In genomic region chr3:168030488-168031054, GRCh38 we compare ENCODE assay signal across 22 cellular contexts.
DNase-seq lines count a peak whose midpoint lies in the region; ATAC-seq and TF ChIP-seq lines count a peak whose summit lies in the region.
"Had no signal": no experiment of that assay in that cellular context is flagged by ENCODE, and none has a peak within 500 bp of the region (broad histone marks: within the 10 kb centered on the region; RNA-seq: fewer than 3 reads in every experiment).

No MANE protein-coding gene starts in this region.

- peaks cover 8% of the 10 kb centered on the region for H3K79me1 ChIP-seq in mesenchymal stem cell (replicated peaks; ENCODE audit: low read length, poor library complexity, severe bottlenecking)

- H3K9me2 ChIP-seq in SK-N-SH, result no peaks in the 10 kb centered on the region

- H3K9me3 ChIP-seq in SK-N-SH (no peaks in the 10 kb centered on the region), right lobe of liver (no peaks in the 10 kb centered on the region), mesenchymal stem cell (ENCODE audit: control insufficient read depth, low read length) (no peaks in the 10 kb centered on the region)
- H3K9me3 ChIP-seq: esophagus muscularis mucosa, gastroesophageal sphincter, transverse colon had no signal

- TF ChIP-seq CTCF in SK-N-SH (IDR thresholded peaks at IDR 0.05) (no peak), right lobe of liver (IDR thresholded peaks at IDR 0.05) (no peak)

- H3K9ac ChIP-seq in SK-N-SH, result no peak overlapping the region
- no peak overlapping the region for H3K9ac ChIP-seq in mesenchymal stem cell (ENCODE audit: low read length)

- CTCF ChIA-PET in SK-N-SH (lab: Yijun Ruan, JAX), result interaction anchor here (1.2 to 4.7 kb wide), 4 partner anchors 10 to 135 kb away, joined by 3 to 24 read pairs (median 10); no protein-coding TSS in a partner anchor

- H3K18ac ChIP-seq in mesenchymal stem cell (ENCODE audit: low read depth in 1 of 2, low read length in 2 of 2), result no peak overlapping the region

- H3K27ac ChIP-seq in SK-N-SH (ENCODE audit: low read depth in 2 of 2, low read length in 1 of 2) (peak overlapping the region in 1 of 2 experiments; percentile 2; a peak in 1 of 4 replicates), right lobe of liver (no peak overlapping the region), mesenchymal stem cell (ENCODE audit: low read length, poor library complexity, severe bottlenecking) (no peak overlapping the region)
- H3K27ac ChIP-seq: esophagus muscularis mucosa, gastroesophageal sphincter, transverse colon had no signal

- H2AFZ ChIP-seq in SK-N-SH (ENCODE audit: low read depth) (no peak overlapping the region), mesenchymal stem cell (ENCODE audit: low read depth, low read length) (no peak overlapping the region)

- no peak overlapping the region for H2BK12ac ChIP-seq in mesenchymal stem cell (ENCODE audit: low read length in 2 of 2)

- no peak for ATAC-seq in right lobe of liver
- ATAC-seq: gastroesophageal sphincter; sciatic nerve; stimulated activated naive CD8-positive, alpha-beta T cell treated with anti-CD3 and anti-CD28 coated beads, Interleukin-15, amount 100 ng/mL, for 72 hours had no signal

- no peak overlapping the region for H2BK5ac ChIP-seq in mesenchymal stem cell (ENCODE audit: low read depth, low read length, poor library complexity, severe bottlenecking)

- no peak for TF ChIP-seq POLR2A in right lobe of liver (IDR thresholded peaks at IDR 0.05)

- H4K20me1 ChIP-seq in SK-N-SH (ENCODE audit: insufficient read depth), result no peaks in the 10 kb centered on the region; the same call in 1 of the 2 replicates

- no peak for TF ChIP-seq RAD21 in SK-N-SH (IDR thresholded peaks at IDR 0.05; ENCODE audit: low read length)

- H3K4me1 ChIP-seq in SK-N-SH (ENCODE audit: control insufficient read depth in 1 of 2, insufficient read depth in 2 of 2, low read depth in 1 of 2, low read length in 1 of 2), result peaks cover 0 to 15% of the 10 kb centered on the region in 2 experiments; a peak in 2 of 4 replicates
- no peaks in the 10 kb centered on the region for H3K4me1 ChIP-seq in right lobe of liver
- no peaks in the 10 kb centered on the region for H3K4me1 ChIP-seq in mesenchymal stem cell (ENCODE audit: control insufficient read depth, insufficient read depth, low read depth, low read length)

- no peak overlapping the region for H2BK120ac ChIP-seq in mesenchymal stem cell (ENCODE audit: low read depth, low read length)

- no peak overlapping the region for H2BK15ac ChIP-seq in mesenchymal stem cell (ENCODE audit: low read depth, poor library complexity, severe bottlenecking)

- no peak overlapping the region for H3K4ac ChIP-seq in mesenchymal stem cell (ENCODE audit: low read depth in 1 of 2, low read length in 2 of 2)

- H3F3A ChIP-seq in SK-N-SH (replicated peaks; ENCODE audit: insufficient read depth), result peaks cover 23% of the 10 kb centered on the region

- no peak overlapping the region for H4K91ac ChIP-seq in mesenchymal stem cell (ENCODE audit: low read length)

- H3K4me3 ChIP-seq in SK-N-SH (ENCODE audit: low read depth in 2 of 2, low read length in 1 of 2), result no peak overlapping the region
- H3K4me3 ChIP-seq in right lobe of liver, result no peak overlapping the region
- H3K4me3 ChIP-seq in mesenchymal stem cell (ENCODE audit: insufficient read depth in 1 of 2, low read depth in 1 of 2, low read length in 2 of 2), result no peak overlapping the region
- H3K4me3 ChIP-seq: esophagus muscularis mucosa, gastroesophageal sphincter, transverse colon had no signal

- H3K36me3 ChIP-seq in SK-N-SH (replicated peaks in 1 of 2; ENCODE audit: control insufficient read depth in 1 of 2, insufficient read depth in 2 of 2, low read length in 1 of 2) (peaks cover 46 to 62% of the 10 kb centered on the region in 2 experiments), right lobe of liver (peaks cover 0 to 71% (median 39%) of the 10 kb centered on the region in 4 donors), mesenchymal stem cell (ENCODE audit: control insufficient read depth in 1 of 2, insufficient read depth in 2 of 2, low read depth in 1 of 2, low read length in 2 of 2) (peaks cover 8 to 76% of the 10 kb centered on the region in 2 experiments)

- DNase-seq in NCI-H1694 treated with DMSO at 0.1 percent for 48 hours (lab: John Stamatoyannopoulos, UW) (peak; percentile 10), NCI-H1694 (lab: John Stamatoyannopoulos, UW) (no peak), DMS 273 (lab: John Stamatoyannopoulos, UW; ENCODE audit: unreplicated experiment) (peak; percentile 80), NCI-H2107 (lab: John Stamatoyannopoulos, UW) (peak; percentile 61), SK-N-SH (no peak), right lobe of liver (no peak), RKO (ENCODE audit: low spot score) (no peak), mesenchymal stem cell (no peak)
- DNase-seq: activated CD4-positive, alpha-beta memory T cell treated with anti-CD3 and anti-CD28 coated beads for 36 hours; activated effector memory CD4-positive, alpha-beta T cell treated with Interleukin-2 at 50 U/mL for 16 hours; AML-193; effector memory CD4-positive, alpha-beta T cell; EL; islet precursor cell; NCI-H1436; NK-92 treated with Interleukin-12 subunit alpha and Interleukin-12 subunit beta, amount 100 ng/mL, for 24 hours; posterior cingulate gyrus; stimulated activated naive CD8-positive, alpha-beta T cell treated with anti-CD3 and anti-CD28 coated beads, Interleukin-15, amount 100 ng/mL, for 72 hours; transverse colon had no signal

- H3K27me3 ChIP-seq in SK-N-SH (ENCODE audit: insufficient read depth) (no peaks in the 10 kb centered on the region), right lobe of liver (no peaks in the 10 kb centered on the region), mesenchymal stem cell (ENCODE audit: control insufficient read depth in 1 of 2, insufficient read depth in 1 of 2, low read length in 2 of 2) (no peaks in the 10 kb centered on the region)
- H3K27me3 ChIP-seq: esophagus muscularis mucosa, gastroesophageal sphincter, transverse colon had no signal

- POLR2A ChIA-PET in SK-N-SH (lab: Yijun Ruan, JAX), result no interaction called here

- H2AK5ac ChIP-seq in mesenchymal stem cell (ENCODE audit: low read length, severe bottlenecking), result no peak overlapping the region

- H3K4me2 ChIP-seq in SK-N-SH, result no peak overlapping the region
- no peak overlapping the region for H3K4me2 ChIP-seq in mesenchymal stem cell (ENCODE audit: low read length, poor library complexity, severe bottlenecking)

- 65% methylated on average over 5 of the region's 5 CpGs for WGBS in SK-N-SH (ENCODE audit: low lambda C conversion rate)
- 81% methylated on average over 5 of the region's 5 CpGs for WGBS in right lobe of liver (ENCODE audit: insufficient coverage, low coverage, low lambda C conversion rate, missing lambda C conversion rate)
- 98% methylated on average over 2 of the region's 5 CpGs for WGBS in mesenchymal stem cell

- peak in 1 of 2 experiments; percentile 52; a peak in 1 of 4 replicates for TF ChIP-seq EP300 in SK-N-SH (IDR thresholded peaks at IDR 0.05; ENCODE audit: borderline replicate concordance in 1 of 2, low read depth in 1 of 2, low read length in 1 of 2)

- H3K79me2 ChIP-seq in SK-N-SH (ENCODE audit: insufficient read depth), result peaks cover 7% of the 10 kb centered on the region; the same call in 1 of the 2 replicates

- intact Hi-C loops in right lobe of liver (cut with DNase I), result no loop called here

- no peak overlapping the region for H3K23ac ChIP-seq in mesenchymal stem cell (ENCODE audit: low read length in 2 of 2)

- H4K8ac ChIP-seq in mesenchymal stem cell (ENCODE audit: low read length), result no peak overlapping the region

- H3K14ac ChIP-seq in mesenchymal stem cell (ENCODE audit: low read length in 2 of 2), result no peak overlapping the region

TF ChIP-seq in SK-N-SH, 30 proteins besides CTCF, POLR2A, EP300 and RAD21:
- TF ChIP-seq MAX (IDR thresholded peaks at IDR 0.05; ENCODE audit: low read depth), result no peak
- TF ChIP-seq MEF2A (IDR thresholded peaks at IDR 0.05; ENCODE audit: borderline replicate concordance, low read depth), result peak; percentile 81
- TF ChIP-seq USF1 (IDR thresholded peaks at IDR 0.05; ENCODE audit: borderline replicate concordance, low read depth), result 0 out of 2 replicates have a peak, but pooled peaks have one; percentile 20
- peak; percentile 36; the same call in 1 of the 2 replicates for TF ChIP-seq JUND (IDR thresholded peaks at IDR 0.05)
- TF ChIP-seq TCF12 (IDR thresholded peaks at IDR 0.05), result peak; percentile 66
- no peak for TF ChIP-seq RFX5 (IDR thresholded peaks at IDR 0.05; ENCODE audit: low read length)
- TF ChIP-seq NFIC (IDR thresholded peaks at IDR 0.05; ENCODE audit: borderline replicate concordance), result peak; percentile 12; the same call in 1 of the 2 replicates
- peak; percentile 15; the same call in 1 of the 2 replicates for TF ChIP-seq PBX3 (IDR thresholded peaks at IDR 0.05)

Comparison
In these comparisons a context has a peak if more than half of its experiments do, and no peak if none do; other contexts are left out.
1. DNase-seq: peak in NCI-H1694 treated with DMSO at 0.1 percent for 48 hours (single experiment), DMS 273 (single experiment) and NCI-H2107 (single experiment); none in NCI-H1694 (single experiment), SK-N-SH (single experiment), right lobe of liver (0 of 3), RKO (single experiment) and mesenchymal stem cell (single experiment).